ENCODE assay signal across 21 cellular contexts in genomic region chr14:102602421-102603292, GRCh38. TPM values are rescaled to one million over a fixed set of nuclear protein-coding genes. Genes with fewer than 3 reads are reported as not detected.
A peak's percentile ranks its signal among the peaks of the same experiment; 100 is the strongest.
DNase-seq lines count a peak whose midpoint lies in the region; ATAC-seq, FAIRE-seq and TF ChIP-seq lines count a peak whose summit lies in the region.
"Had no signal": no experiment of that assay in that cellular context is flagged by ENCODE, and none has a peak within 500 bp of the region (broad histone marks: within the 10 kb centered on the region; RNA-seq: fewer than 3 reads in every experiment).

No MANE protein-coding gene starts in this region.

- FAIRE-seq in endothelial cell of umbilical vein (lab: Jason Lieb, UNC), result peak; percentile 44
- FAIRE-seq: pancreas had no signal

- no peak for TF ChIP-seq CTCF in MCF 10A (IDR thresholded peaks at IDR 0.05; ENCODE audit: unreplicated experiment)
- no peak for TF ChIP-seq CTCF in breast epithelium (IDR thresholded peaks at IDR 0.05)
- no peak for TF ChIP-seq CTCF in endothelial cell of umbilical vein (IDR thresholded peaks at IDR 0.05; ENCODE audit: extremely low read depth in 1 of 2, insufficient read depth in 1 of 2, low read depth in 1 of 2, low read length in 2 of 2)
- no peak for TF ChIP-seq CTCF in nephron (IDR thresholded peaks at IDR 0.05; ENCODE audit: unreplicated experiment in 3 of 3)
- no peak for TF ChIP-seq CTCF in PC-3 (conservative IDR thresholded peaks at IDR 0.05; ENCODE audit: low read depth, low read length)

- H3K4me3 Mint-ChIP-seq in MCF 10A (ENCODE audit: unreplicated experiment), result no peak overlapping the region
- H3K4me3 Mint-ChIP-seq in nephron, result no peak overlapping the region
- H3K4me3 Mint-ChIP-seq: activated naive CD4-positive, alpha-beta T cell treated with anti-CD3 and anti-CD28 coated beads for 36 hours had no signal

- H3K79me2 ChIP-seq in endothelial cell of umbilical vein (ENCODE audit: control insufficient read depth, insufficient read depth, low read length) (peaks cover 81% of the 10 kb centered on the region), PC-3 (ENCODE audit: low read length) (peaks cover 97% of the 10 kb centered on the region)

- DNase-seq in MCF 10A (ENCODE audit: unreplicated experiment) (no peak), breast epithelium (ENCODE audit: low spot score in 2 of 2) (no peak), endothelial cell of umbilical vein (ENCODE audit: low read depth, low spot score) (no peak), SHP77 (lab: John Stamatoyannopoulos, UW) (no peak), sciatic nerve (ENCODE audit: low spot score) (no peak), PC-3 (no peak)
- DNase-seq: activated CD4-positive, alpha-beta T cell treated with anti-CD3 and anti-CD28 coated beads, Interleukin-2, amount 50 U/mL, for 4 hours; activated naive CD4-positive, alpha-beta T cell treated with anti-CD3 and anti-CD28 coated beads for 36 hours; anterior cingulate cortex; effector CD4-positive, alpha-beta T cell; GDM1; head of caudate nucleus; KBM-7; NCI-H2029; pancreas; SHP77 treated with DMSO at 0.1 percent for 48 hours; stimulated activated CD4-positive, alpha-beta T cell treated with anti-CD3 and anti-CD28 coated beads, Interleukin-1b, Interleukin-23, amount 100 ng/mL, for 48 hours; stimulated activated naive CD8-positive, alpha-beta T cell treated with anti-CD3 and anti-CD28 coated beads, Interleukin-15, Interleukin-2, amounts not matched to agents 100 U/mL and 50 U/mL, for 24 hours had no signal

- intact Hi-C loops in MCF 10A (cut with micrococcal nuclease) (no loop called here), breast epithelium (cut with DNase I; ENCODE audit: low total_unique reads) (no loop called here), endothelial cell of umbilical vein (cut with micrococcal nuclease) (no loop called here), sciatic nerve (cut with DNase I) (loop anchor here (10.0 kb wide), 1 partner anchor 952 kb away; no protein-coding TSS in a partner anchor), PC-3 (cut with micrococcal nuclease) (no loop called here)

- no peaks in the 10 kb centered on the region for H3F3A ChIP-seq in PC-3 (ENCODE audit: low read length, unreplicated experiment)

- H3K4me2 ChIP-seq in endothelial cell of umbilical vein (ENCODE audit: insufficient read depth, low read length) (no peak overlapping the region), PC-3 (ENCODE audit: low read length) (no peak overlapping the region)

- H3K27me3 Mint-ChIP-seq in MCF 10A (ENCODE audit: insufficient read depth, unreplicated experiment), result no peaks in the 10 kb centered on the region
- no peaks in the 10 kb centered on the region for H3K27me3 Mint-ChIP-seq in nephron (ENCODE audit: low read depth)

- CTCF ChIA-PET in MCF 10A (lab: Yijun Ruan, JAX) (interaction anchor here (3.0 kb wide), 1 partner anchor 8 kb away, joined by 33 read pairs; no protein-coding TSS in a partner anchor), endothelial cell of umbilical vein (lab: Charles Lee) (interaction anchor here (1.0 to 3.0 kb wide), 4 partner anchors 8 to 92 kb away, joined by 3 to 11 read pairs (median 3); no protein-coding TSS in a partner anchor), PC-3 (lab: Charles Lee) (no interaction called here)

- peaks cover 29% of the 10 kb centered on the region for H3K4me1 Mint-ChIP-seq in MCF 10A (ENCODE audit: insufficient read depth, unreplicated experiment)
- H3K4me1 Mint-ChIP-seq in nephron, result peaks cover 29% of the 10 kb centered on the region

- peak overlapping the region; percentile 90 for H3K27ac Mint-ChIP-seq in MCF 10A (ENCODE audit: low read depth, unreplicated experiment)
- H3K27ac Mint-ChIP-seq in nephron, result peak overlapping the region; percentile 31 to 61 (median 55)
- H3K27ac Mint-ChIP-seq: activated naive CD4-positive, alpha-beta T cell treated with anti-CD3 and anti-CD28 coated beads for 36 hours had no signal

- no peaks in the 10 kb centered on the region for H3K9me1 ChIP-seq in endothelial cell of umbilical vein (replicated peaks; ENCODE audit: control insufficient read depth, extremely low read depth, insufficient read depth, low read length)

- H3K4me1 ChIP-seq in breast epithelium, result peaks cover 0 to 9% of the 10 kb centered on the region in 2 donors
- H3K4me1 ChIP-seq in endothelial cell of umbilical vein (ENCODE audit: control insufficient read depth, extremely low read depth, insufficient read depth, low read length), result no peaks in the 10 kb centered on the region
- peaks cover 3% of the 10 kb centered on the region; the same call in 1 of the 2 replicates for H3K4me1 ChIP-seq in PC-3 (ENCODE audit: insufficient read depth, low read length)

- dilution Hi-C loops in endothelial cell of umbilical vein (cut with MboI; ENCODE audit: extremely low pct_ligation_motif_present, low sequenced_read_pairs), result no loop called here

- ATAC-seq in GM18870 (IDR thresholded peaks at IDR 0.05; ENCODE audit: unreplicated experiment) (no peak), sciatic nerve (no peak), PC-3 (no peak)
- ATAC-seq: pancreas; stimulated activated naive CD8-positive, alpha-beta T cell treated with anti-CD3 and anti-CD28 coated beads, Interleukin-15, Interleukin-2, amounts not matched to agents 100 U/mL and 50 U/mL, for 24 hours had no signal

- no peaks in the 10 kb centered on the region for H3K9me3 Mint-ChIP-seq in MCF 10A (ENCODE audit: unreplicated experiment)
- H3K9me3 Mint-ChIP-seq in nephron, result no peaks in the 10 kb centered on the region
- H3K9me3 Mint-ChIP-seq: activated naive CD4-positive, alpha-beta T cell treated with anti-CD3 and anti-CD28 coated beads for 36 hours had no signal

- no peaks in the 10 kb centered on the region for H3K9me2 ChIP-seq in PC-3 (replicated peaks; ENCODE audit: low read length)

- no peak overlapping the region for H3K27ac ChIP-seq in breast epithelium
- no peak overlapping the region for H3K27ac ChIP-seq in endothelial cell of umbilical vein (ENCODE audit: insufficient read depth, low read depth, low read length)
- H3K27ac ChIP-seq in PC-3 (ENCODE audit: low read length), result no peak overlapping the region
- H3K27ac ChIP-seq: pancreas, VCaP had no signal

- H3K36me3 Mint-ChIP-seq in MCF 10A (ENCODE audit: insufficient read depth, unreplicated experiment), result peaks cover 31% of the 10 kb centered on the region
- H3K36me3 Mint-ChIP-seq in nephron (ENCODE audit: low read depth), result peaks cover 29% of the 10 kb centered on the region

- H3K9me3 ChIP-seq in breast epithelium (no peaks in the 10 kb centered on the region), endothelial cell of umbilical vein (replicated peaks; ENCODE audit: control insufficient read depth, insufficient read depth, low read length) (no peaks in the 10 kb centered on the region), PC-3 (ENCODE audit: low read length) (no peaks in the 10 kb centered on the region)
- H3K9me3 ChIP-seq: pancreas had no signal

- H3K36me3 ChIP-seq in breast epithelium (no peaks in the 10 kb centered on the region), endothelial cell of umbilical vein (ENCODE audit: control insufficient read depth in 2 of 2, extremely low read depth in 1 of 2, insufficient read depth in 2 of 2, low read length in 2 of 2) (no peaks in the 10 kb centered on the region), PC-3 (ENCODE audit: low read depth, low read length) (peaks cover 12% of the 10 kb centered on the region)
- H3K36me3 ChIP-seq: pancreas had no signal

- TF ChIP-seq POLR2A in breast epithelium (IDR thresholded peaks at IDR 0.05), result no peak
- TF ChIP-seq POLR2A in endothelial cell of umbilical vein (IDR thresholded peaks at IDR 0.05; ENCODE audit: low read depth, low read length), result no peak

- H3K4me3 ChIP-seq in breast epithelium (no peak overlapping the region), endothelial cell of umbilical vein (replicated peaks in 1 of 3; ENCODE audit: insufficient read depth in 1 of 3, low read depth in 1 of 3, low read length in 3 of 3) (no peak overlapping the region), PC-3 (ENCODE audit: low read length) (no peak overlapping the region)
- H3K4me3 ChIP-seq: pancreas had no signal

- H2AFZ ChIP-seq in endothelial cell of umbilical vein (ENCODE audit: low read depth, low read length) (no peak overlapping the region), PC-3 (ENCODE audit: low read length) (no peak overlapping the region)

- POLR2A ChIA-PET in MCF 10A (lab: Yijun Ruan, JAX), result interaction anchor here (0.9 to 3.7 kb wide), 2 partner anchors 8 to 9 kb away, joined by 4 to 49 read pairs; no protein-coding TSS in a partner anchor
- POLR2A ChIA-PET in endothelial cell of umbilical vein (lab: Charles Lee), result interaction anchor here (0.7 kb wide), 1 partner anchor 741 kb away, joined by 3 read pairs; no protein-coding TSS in a partner anchor
- POLR2A ChIA-PET in PC-3 (lab: Charles Lee; ENCODE audit: unreplicated experiment), result no interaction called here

- no TSS peak for BruUV-seq in MCF 10A (replicated peaks; lab: Mats Ljungman, UMichigan)
- BruUV-seq in endothelial cell of umbilical vein (replicated peaks; lab: Mats Ljungman, UMichigan), result no TSS peak
- no TSS peak for BruUV-seq in PC-3 (replicated peaks; lab: Mats Ljungman, UMichigan)

- H3K9ac ChIP-seq in endothelial cell of umbilical vein (replicated peaks; ENCODE audit: extremely low read depth, insufficient read depth, low read length) (no peak overlapping the region), PC-3 (ENCODE audit: low read length) (no peak overlapping the region)

- H4K20me1 ChIP-seq in endothelial cell of umbilical vein (replicated peaks; ENCODE audit: control insufficient read depth, extremely low read depth, insufficient read depth, low read length) (peaks cover 6% of the 10 kb centered on the region), PC-3 (ENCODE audit: low read length) (peaks cover 61% of the 10 kb centered on the region)

- no peaks in the 10 kb centered on the region for H3K27me3 ChIP-seq in breast epithelium
- H3K27me3 ChIP-seq in endothelial cell of umbilical vein (ENCODE audit: control insufficient read depth in 2 of 2, insufficient read depth in 2 of 2, low read length in 2 of 2), result no peaks in the 10 kb centered on the region
- H3K27me3 ChIP-seq in PC-3 (ENCODE audit: low read length), result no peaks in the 10 kb centered on the region
- H3K27me3 ChIP-seq: pancreas had no signal

TF ChIP-seq in endothelial cell of umbilical vein, 7 proteins besides CTCF, POLR2A, EP300 and RAD21 (continues in another document):
- TF ChIP-seq MYC (IDR thresholded peaks at IDR 0.05; ENCODE audit: low read depth, low read length), result no peak
- TF ChIP-seq JUN (IDR thresholded peaks at IDR 0.05; ENCODE audit: borderline replicate concordance, insufficient read depth, insufficient read length, low read depth), result no peak

RNA-seq across cellular contexts. Expression of gene RCOR1, which starts 10.2 kb away (rescaled TPM):
- total RNA-seq in MCF 10A (2022), result 45.6 and 55.9 TPM in 2 replicates
- 10 to 100 TPM; 15.7 to 21.8 (median 20.3) TPM for total RNA-seq in breast epithelium
- 31.8 and 32.2 TPM in 2 replicates for total RNA-seq in endothelial cell of umbilical vein
- polyA plus RNA-seq in endothelial cell of umbilical vein, result 12.9 and 15.6 TPM in 2 replicates
- 13.2 and 13.7 TPM in 2 replicates for polyA plus RNA-seq in endothelial cell of umbilical vein (2011; cell fraction: cytosol; rRNA removed)
- polyA plus RNA-seq in endothelial cell of umbilical vein (2011; cell fraction: nucleus; rRNA removed), result 21.3 and 26.5 TPM in 2 replicates
- 14.9 and 18.9 TPM in 2 replicates for polyA plus RNA-seq in endothelial cell of umbilical vein (2012)
- 27.1 and 28.8 TPM in 2 replicates for polyA minus RNA-seq in endothelial cell of umbilical vein
- polyA minus RNA-seq in endothelial cell of umbilical vein (2011; cell fraction: cytosol; rRNA and poly(A)+ RNA removed), result 18.4 TPM
- polyA minus RNA-seq in endothelial cell of umbilical vein (2011; cell fraction: nucleus; rRNA and poly(A)+ RNA removed), result 25.8 and 36.5 TPM in 2 replicates
- 19.9 TPM for total RNA-seq in sciatic nerve
- total RNA-seq in PC-3 (2014; rRNA removed), result 22.2 and 23.4 TPM in 2 replicates
